2 cellular contexts compared by ENCODE assay signal in the genomic region with DNA sequence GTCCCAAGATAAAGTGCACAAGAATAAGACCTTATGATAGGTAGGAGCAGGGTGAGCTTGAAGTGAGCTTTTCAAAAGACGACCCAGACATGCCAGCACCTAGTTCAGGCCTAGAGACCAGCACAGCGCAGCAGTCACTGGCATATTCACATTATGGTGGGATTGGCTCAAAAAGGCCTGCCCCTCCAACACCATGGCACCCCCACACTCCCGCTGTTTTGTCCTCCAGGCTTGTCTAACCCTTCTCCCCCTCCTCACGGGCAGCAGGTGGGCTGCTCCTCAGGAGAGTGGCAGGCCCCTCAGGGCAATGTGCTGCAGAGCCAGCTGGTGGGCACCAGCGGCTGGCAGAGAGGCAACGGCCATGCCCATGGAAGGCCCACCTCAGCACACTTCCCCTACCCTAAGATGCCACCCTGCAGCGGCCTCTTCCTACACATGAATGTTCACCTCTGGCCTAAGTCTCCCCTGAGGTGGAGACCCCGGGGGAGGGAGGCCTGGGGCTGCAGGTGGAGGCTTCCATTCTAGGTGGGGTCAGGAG.
A peak's percentile ranks its signal among the peaks of the same experiment; 100 is the strongest.
TF ChIP-seq lines count a peak whose summit lies in the region.

No MANE protein-coding gene starts in this region.

TF ChIP-seq in HepG2, 621 proteins besides CTCF, POLR2A, EP300 and RAD21:
- TF ChIP-seq AGO2 (optimal IDR thresholded peaks at IDR 0.05; ENCODE audit: low read depth, low read length) (peak; percentile 32), LCORL (IDR thresholded peaks at IDR 0.05) (no peak), LCORL (CRISPR knock-in tag; IDR thresholded peaks at IDR 0.05) (0 out of 2 replicates have a peak, but pooled peaks have one; percentile 8), HHEX (CRISPR knock-in tag; IDR thresholded peaks at IDR 0.05) (no peak), RBAK (CRISPR knock-in tag; IDR thresholded peaks at IDR 0.05) (no peak)
- TF ChIP-seq, protein P1, sequence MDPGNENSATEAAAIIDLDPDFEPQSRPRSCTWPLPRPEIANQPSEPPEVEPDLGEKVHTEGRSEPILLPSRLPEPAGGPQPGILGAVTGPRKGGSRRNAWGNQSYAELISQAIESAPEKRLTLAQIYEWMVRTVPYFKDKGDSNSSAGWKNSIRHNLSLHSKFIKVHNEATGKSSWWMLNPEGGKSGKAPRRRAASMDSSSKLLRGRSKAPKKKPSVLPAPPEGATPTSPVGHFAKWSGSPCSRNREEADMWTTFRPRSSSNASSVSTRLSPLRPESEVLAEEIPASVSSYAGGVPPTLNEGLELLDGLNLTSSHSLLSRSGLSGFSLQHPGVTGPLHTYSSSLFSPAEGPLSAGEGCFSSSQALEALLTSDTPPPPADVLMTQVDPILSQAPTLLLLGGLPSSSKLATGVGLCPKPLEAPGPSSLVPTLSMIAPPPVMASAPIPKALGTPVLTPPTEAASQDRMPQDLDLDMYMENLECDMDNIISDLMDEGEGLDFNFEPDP (CRISPR knock-in tag; conservative IDR thresholded peaks at IDR 0.05), result 0 out of 2 replicates have a peak, but pooled peaks have one; percentile 79
- TF ChIP-seq, protein P2, sequence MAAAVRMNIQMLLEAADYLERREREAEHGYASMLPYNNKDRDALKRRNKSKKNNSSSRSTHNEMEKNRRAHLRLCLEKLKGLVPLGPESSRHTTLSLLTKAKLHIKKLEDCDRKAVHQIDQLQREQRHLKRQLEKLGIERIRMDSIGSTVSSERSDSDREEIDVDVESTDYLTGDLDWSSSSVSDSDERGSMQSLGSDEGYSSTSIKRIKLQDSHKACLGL (CRISPR knock-in tag; IDR thresholded peaks at IDR 0.05), result 0 out of 2 replicates have a peak, but pooled peaks have one; percentile 15

TF ChIP-seq in IMR-90, 13 proteins besides CTCF, POLR2A, EP300 and RAD21:
- TF ChIP-seq, protein P3, sequence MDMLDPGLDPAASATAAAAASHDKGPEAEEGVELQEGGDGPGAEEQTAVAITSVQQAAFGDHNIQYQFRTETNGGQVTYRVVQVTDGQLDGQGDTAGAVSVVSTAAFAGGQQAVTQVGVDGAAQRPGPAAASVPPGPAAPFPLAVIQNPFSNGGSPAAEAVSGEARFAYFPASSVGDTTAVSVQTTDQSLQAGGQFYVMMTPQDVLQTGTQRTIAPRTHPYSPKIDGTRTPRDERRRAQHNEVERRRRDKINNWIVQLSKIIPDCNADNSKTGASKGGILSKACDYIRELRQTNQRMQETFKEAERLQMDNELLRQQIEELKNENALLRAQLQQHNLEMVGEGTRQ (IDR thresholded peaks at IDR 0.05; ENCODE audit: low read depth, low read length), result no peak
- no peak for TF ChIP-seq FOS (IDR thresholded peaks at IDR 0.05; ENCODE audit: low read depth, low read length)
- TF ChIP-seq CHD1 (IDR thresholded peaks at IDR 0.05; ENCODE audit: low read depth, low read length), result no peak
- no peak for TF ChIP-seq RFX5 (IDR thresholded peaks at IDR 0.05; ENCODE audit: low read depth, low read length)
- no peak for TF ChIP-seq BHLHE40 (IDR thresholded peaks at IDR 0.05; ENCODE audit: low read depth, low read length)
- no peak for TF ChIP-seq CEBPB (IDR thresholded peaks at IDR 0.05; ENCODE audit: low read depth, low read length)
- no peak for TF ChIP-seq RCOR1 (IDR thresholded peaks at IDR 0.05; ENCODE audit: insufficient replicate concordance, low read length)
- TF ChIP-seq, protein P4, sequence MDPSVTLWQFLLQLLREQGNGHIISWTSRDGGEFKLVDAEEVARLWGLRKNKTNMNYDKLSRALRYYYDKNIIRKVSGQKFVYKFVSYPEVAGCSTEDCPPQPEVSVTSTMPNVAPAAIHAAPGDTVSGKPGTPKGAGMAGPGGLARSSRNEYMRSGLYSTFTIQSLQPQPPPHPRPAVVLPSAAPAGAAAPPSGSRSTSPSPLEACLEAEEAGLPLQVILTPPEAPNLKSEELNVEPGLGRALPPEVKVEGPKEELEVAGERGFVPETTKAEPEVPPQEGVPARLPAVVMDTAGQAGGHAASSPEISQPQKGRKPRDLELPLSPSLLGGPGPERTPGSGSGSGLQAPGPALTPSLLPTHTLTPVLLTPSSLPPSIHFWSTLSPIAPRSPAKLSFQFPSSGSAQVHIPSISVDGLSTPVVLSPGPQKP (IDR thresholded peaks at IDR 0.05; ENCODE audit: borderline replicate concordance, low read depth, low read length), result no peak
- no peak for TF ChIP-seq MAZ (IDR thresholded peaks at IDR 0.05; ENCODE audit: borderline replicate concordance, low read depth, low read length)
- no peak for TF ChIP-seq NFE2L2 (IDR thresholded peaks at IDR 0.05; ENCODE audit: low read depth, low read length)
- no peak for TF ChIP-seq SMC3 (IDR thresholded peaks at IDR 0.05; ENCODE audit: low read depth, low read length)
- no peak for TF ChIP-seq MAFK (IDR thresholded peaks at IDR 0.05; ENCODE audit: low read depth, low read length)
- TF ChIP-seq MXI1 (IDR thresholded peaks at IDR 0.05; ENCODE audit: borderline replicate concordance, low read depth, low read length), result no peak
TF ChIP-seq in IMR-90: peak in this region for 0.
